Comparison of ENCODE assay signal across 28 cellular contexts in the genomic region with DNA sequence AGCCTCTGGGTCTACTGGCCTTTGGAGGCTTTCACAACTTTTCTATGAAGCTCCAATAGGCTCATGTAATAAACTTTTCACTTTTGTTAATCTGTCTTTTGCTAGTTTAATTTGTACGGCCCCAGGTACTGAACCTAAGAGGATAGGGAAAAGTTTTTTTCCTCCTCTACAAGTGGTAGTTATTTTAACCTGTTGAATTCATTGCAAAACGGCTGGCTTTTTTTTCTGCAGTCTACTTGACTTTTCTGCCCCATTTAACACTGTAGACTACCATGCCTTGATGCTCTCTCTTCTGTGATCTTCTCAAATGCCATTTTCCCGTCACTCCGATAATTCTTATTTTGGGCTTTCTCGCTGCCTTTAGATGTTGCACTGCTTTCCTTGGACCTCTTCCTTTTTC.
"Had no signal": no experiment of that assay in that cellular context is flagged by ENCODE, and none has a peak within 500 bp of the region (broad histone marks: within the 10 kb centered on the region; RNA-seq: fewer than 3 reads in every experiment).

No MANE protein-coding gene starts in this region.

- H3K4me1 Mint-ChIP-seq: stimulated activated effector memory CD8-positive, alpha-beta T cell treated with anti-CD3 and anti-CD28 coated beads, Interleukin-12 subunit alpha, Interleukin-12 subunit beta, amount 100 ng/mL, for 72 hours; stimulated activated memory B cell treated with anti-CD40 and anti-IgM and Interleukin-4, amounts not matched to agents 10 μg/mL and 1 μg/mL and 100 μg/mL, for 72 hours; stimulated activated naive B cell treated with anti-CD40 and anti-IgM and Interleukin-4, amounts not matched to agents 10 μg/mL and 1 μg/mL and 100 μg/mL, for 72 hours; stimulated activated naive CD8-positive, alpha-beta T cell treated with anti-CD3 and anti-CD28 coated beads, Interleukin-15, amount 100 ng/mL, for 72 hours had no signal

- DNase-seq: stimulated activated CD4-positive, alpha-beta T cell treated with anti-CD3 and anti-CD28 coated beads, Interleukin-2, amount 100 ng/mL, for 48 hours; stimulated activated CD4-positive, alpha-beta T cell treated with anti-CD3 and anti-CD28 coated beads, Interleukin-4, amount 100 ng/mL, for 1 hour; stimulated activated CD4-positive, alpha-beta T cell treated with anti-CD3 and anti-CD28 coated beads, Interleukin-4, amount 100 ng/mL, for 24 hours; stimulated activated CD4-positive, alpha-beta T cell treated with anti-CD3 and anti-CD28 coated beads, Interleukin-4, amount 100 ng/mL, for 4 hours; stimulated activated CD8-positive, alpha-beta memory T cell treated with anti-CD3 and anti-CD28 coated beads, Interleukin-4, amount 100 ng/mL, for 48 hours; stimulated activated naive B cell treated with anti-CD40 and anti-IgM and Interleukin-4, amounts not matched to agents 10 μg/mL and 1 μg/mL and 100 μg/mL, for 72 hours; stimulated activated naive CD4-positive, alpha-beta T cell; stimulated activated naive CD4-positive, alpha-beta T cell treated with Interleukin-2 at 50 U/mL for 16 hours; stimulated activated naive CD8-positive, alpha-beta T cell treated with anti-CD3 and anti-CD28 coated beads, Interleukin-15, amount 100 ng/mL, for 72 hours; stimulated activated naive CD8-positive, alpha-beta T cell treated with anti-CD3 and anti-CD28 coated beads, Interleukin-15, Interleukin-2, amounts not matched to agents 100 U/mL and 50 U/mL, for 24 hours; stomach; substantia nigra; testis; thyroid gland; tibial artery; transverse colon; trophoblast cell; upper lobe of left lung; upper lobe of right lung; uterus had no signal

- H3K27ac Mint-ChIP-seq: stimulated activated effector memory CD8-positive, alpha-beta T cell treated with anti-CD3 and anti-CD28 coated beads, Interleukin-12 subunit alpha, Interleukin-12 subunit beta, amount 100 ng/mL, for 72 hours; stimulated activated memory B cell treated with anti-CD40 and anti-IgM and Interleukin-4, amounts not matched to agents 10 μg/mL and 1 μg/mL and 100 μg/mL, for 72 hours; stimulated activated naive B cell treated with anti-CD40 and anti-IgM and Interleukin-4, amounts not matched to agents 10 μg/mL and 1 μg/mL and 100 μg/mL, for 72 hours; stimulated activated naive CD8-positive, alpha-beta T cell treated with anti-CD3 and anti-CD28 coated beads, Interleukin-15, amount 100 ng/mL, for 72 hours; stimulated activated naive CD8-positive, alpha-beta T cell treated with anti-CD3 and anti-CD28 coated beads, Interleukin-15, Interleukin-2, amounts not matched to agents 100 ng/mL and 50 ng/mL, for 24 hours; type B pancreatic cell had no signal

- H3K9me3 ChIP-seq: stomach, suprapubic skin, testis, thoracic aorta, thyroid gland, tibial artery, tibial nerve, transverse colon, upper lobe of left lung, upper lobe of right lung, uterus, vagina had no signal

- H3K9me3 Mint-ChIP-seq: stimulated activated effector memory CD8-positive, alpha-beta T cell treated with anti-CD3 and anti-CD28 coated beads, Interleukin-12 subunit alpha, Interleukin-12 subunit beta, amount 100 ng/mL, for 72 hours; stimulated activated memory B cell treated with anti-CD40 and anti-IgM and Interleukin-4, amounts not matched to agents 10 μg/mL and 1 μg/mL and 100 μg/mL, for 72 hours; stimulated activated naive B cell treated with anti-CD40 and anti-IgM and Interleukin-4, amounts not matched to agents 10 μg/mL and 1 μg/mL and 100 μg/mL, for 72 hours; stimulated activated naive CD8-positive, alpha-beta T cell treated with anti-CD3 and anti-CD28 coated beads, Interleukin-15, amount 100 ng/mL, for 72 hours; stimulated activated naive CD8-positive, alpha-beta T cell treated with anti-CD3 and anti-CD28 coated beads, Interleukin-15, Interleukin-2, amounts not matched to agents 100 ng/mL and 50 ng/mL, for 24 hours; type B pancreatic cell had no signal

- H3K4me3 Mint-ChIP-seq: stimulated activated effector memory CD8-positive, alpha-beta T cell treated with anti-CD3 and anti-CD28 coated beads, Interleukin-12 subunit alpha, Interleukin-12 subunit beta, amount 100 ng/mL, for 72 hours; stimulated activated memory B cell treated with anti-CD40 and anti-IgM and Interleukin-4, amounts not matched to agents 10 μg/mL and 1 μg/mL and 100 μg/mL, for 72 hours; stimulated activated naive B cell treated with anti-CD40 and anti-IgM and Interleukin-4, amounts not matched to agents 10 μg/mL and 1 μg/mL and 100 μg/mL, for 72 hours; stimulated activated naive CD8-positive, alpha-beta T cell treated with anti-CD3 and anti-CD28 coated beads, Interleukin-15, amount 100 ng/mL, for 72 hours; stimulated activated naive CD8-positive, alpha-beta T cell treated with anti-CD3 and anti-CD28 coated beads, Interleukin-15, Interleukin-2, amounts not matched to agents 100 ng/mL and 50 ng/mL, for 24 hours; type B pancreatic cell had no signal

- H3K27me3 Mint-ChIP-seq: stimulated activated memory B cell treated with anti-CD40 and anti-IgM and Interleukin-4, amounts not matched to agents 10 μg/mL and 1 μg/mL and 100 μg/mL, for 72 hours; stimulated activated naive B cell treated with anti-CD40 and anti-IgM and Interleukin-4, amounts not matched to agents 10 μg/mL and 1 μg/mL and 100 μg/mL, for 72 hours; stimulated activated naive CD8-positive, alpha-beta T cell treated with anti-CD3 and anti-CD28 coated beads, Interleukin-15, amount 100 ng/mL, for 72 hours; stimulated activated naive CD8-positive, alpha-beta T cell treated with anti-CD3 and anti-CD28 coated beads, Interleukin-15, Interleukin-2, amounts not matched to agents 100 ng/mL and 50 ng/mL, for 24 hours; type B pancreatic cell had no signal

- H3K4me3 ChIP-seq: stomach, suprapubic skin, testis, thoracic aorta, thyroid gland, tibial artery, tibial nerve, transverse colon, upper lobe of left lung, upper lobe of right lung, uterus, vagina had no signal

- H3K36me3 Mint-ChIP-seq: type B pancreatic cell had no signal

- H3K27ac ChIP-seq: stomach, suprapubic skin, testis, thoracic aorta, thyroid gland, tibial artery, tibial nerve, transverse colon, upper lobe of left lung, upper lobe of right lung, uterus, vagina had no signal

- ATAC-seq: stimulated activated effector memory CD8-positive, alpha-beta T cell treated with anti-CD3 and anti-CD28 coated beads, Interleukin-12 subunit alpha, Interleukin-12 subunit beta, amount 100 ng/mL, for 72 hours; stimulated activated memory B cell treated with anti-CD40 and anti-IgM and Interleukin-4, amounts not matched to agents 10 μg/mL and 1 μg/mL and 100 μg/mL, for 72 hours; stimulated activated naive B cell treated with anti-CD40 and anti-IgM and Interleukin-4, amounts not matched to agents 10 μg/mL and 1 μg/mL and 100 μg/mL, for 72 hours; stimulated activated naive CD8-positive, alpha-beta T cell treated with anti-CD3 and anti-CD28 coated beads, Interleukin-15, amount 100 ng/mL, for 72 hours; stimulated activated naive CD8-positive, alpha-beta T cell treated with anti-CD3 and anti-CD28 coated beads, Interleukin-15, Interleukin-2, amounts not matched to agents 100 U/mL and 50 U/mL, for 24 hours; upper lobe of right lung had no signal

- H3K4me1 ChIP-seq: suprapubic skin, testis, thyroid gland, tibial artery, tibial nerve, transverse colon, upper lobe of left lung, upper lobe of right lung, uterus, vagina had no signal

- H3K27me3 ChIP-seq: stomach, suprapubic skin, testis, thyroid gland, tibial artery, tibial nerve, transverse colon, upper lobe of left lung, upper lobe of right lung, uterus, vagina had no signal

- H3K36me3 ChIP-seq: thoracic aorta, thyroid gland, transverse colon, upper lobe of left lung, upper lobe of right lung, uterus, vagina had no signal
